ENCODE assay signal across 24 cellular contexts in genomic region chr4:100086766-100087431, GRCh38.
DNase-seq lines count a peak whose midpoint lies in the region; ATAC-seq and TF ChIP-seq lines count a peak whose summit lies in the region.
"Had no signal": no experiment of that assay in that cellular context is flagged by ENCODE, and none has a peak within 500 bp of the region (broad histone marks: within the 10 kb centered on the region; RNA-seq: fewer than 3 reads in every experiment).

No MANE protein-coding gene starts in this region.

- H3K27ac ChIP-seq in suprapubic skin (peak overlapping the region; percentile 59), RWPE1 (no peak overlapping the region), sigmoid colon (no peak overlapping the region)
- H3K27ac ChIP-seq: adrenal gland, cardiac muscle cell, pancreas had no signal

- H3K9me3 Mint-ChIP-seq in activated T-cell treated with anti-CD3 and anti-CD28 coated beads, Interleukin-2, amount 50 U/mL, for 72 hours = peaks cover 0 to 3% of the 10 kb centered on the region in 2 donors
- H3K9me3 Mint-ChIP-seq: naive thymus-derived CD8-positive, alpha-beta T cell had no signal

- no peak for DNase-seq in activated T-cell treated with anti-CD3 and anti-CD28 coated beads, Interleukin-2, amount 50 U/mL, for 72 hours
- DNase-seq in activated T-cell treated with anti-CD3 and anti-CD28 coated beads, Interleukin-2, amount 50 U/mL, for 48 hours = no peak
- DNase-seq in NT2/D1 (ENCODE audit: low read depth, low spot score) (peak; percentile 51), fibroblast of the aortic adventitia (ENCODE audit: low read depth) (peak; percentile 87), suprapubic skin (ENCODE audit: low spot score in 2 of 2) (no peak), RWPE1 (ENCODE audit: low spot score) (no peak), sigmoid colon (no peak)
- DNase-seq: 8988T; activated CD8-positive, alpha-beta memory T cell treated with anti-CD3 and anti-CD28 coated beads, Interleukin-2, amount 10 ng/mL, durations not matched to agents 7 days and 5 days; adrenal gland; C1 segment of cervical spinal cord; erythroblast; GF-D8; kidney glomerular epithelial cell; naive thymus-derived CD8-positive, alpha-beta T cell; NCI-H1048; NCI-H510A treated with DMSO at 0.1 percent for 48 hours; pancreas; stimulated activated CD4-positive, alpha-beta T cell treated with anti-CD3 and anti-CD28 coated beads, Interleukin-1b, Interleukin-23, amount 100 ng/mL, for 48 hours; stimulated activated naive CD4-positive, alpha-beta T cell treated with Interleukin-2 at 50 U/mL for 16 hours had no signal

- 52% methylated on average over 6 of the region's 6 CpGs for WGBS in suprapubic skin
- WGBS in sigmoid colon, 2 donors = 75 to 86% methylated on average over 6 of the region's 6 CpGs

- TF ChIP-seq EP300 in suprapubic skin (IDR thresholded peaks at IDR 0.05) = no peak
- TF ChIP-seq EP300 in sigmoid colon (IDR thresholded peaks at IDR 0.05) = no peak

- H3K27me3 Mint-ChIP-seq in activated T-cell treated with anti-CD3 and anti-CD28 coated beads, Interleukin-2, amount 50 U/mL, for 72 hours (ENCODE audit: low read depth) = peaks cover 8% of the 10 kb centered on the region
- H3K27me3 Mint-ChIP-seq: naive thymus-derived CD8-positive, alpha-beta T cell had no signal

- H3K36me3 ChIP-seq in NT2/D1 (ENCODE audit: insufficient read depth, insufficient read length, low read length) (no peaks in the 10 kb centered on the region), suprapubic skin (no peaks in the 10 kb centered on the region), sigmoid colon (no peaks in the 10 kb centered on the region)
- H3K36me3 ChIP-seq: adrenal gland, cardiac muscle cell, pancreas, upper lobe of left lung had no signal

- POLR2A ChIA-PET in RWPE1 (lab: Yijun Ruan, JAX; ENCODE audit: low non-redundant PET) = no interaction called here

- no peak overlapping the region for H3K4me3 Mint-ChIP-seq in activated T-cell treated with anti-CD3 and anti-CD28 coated beads, Interleukin-2, amount 50 U/mL, for 72 hours
- H3K4me3 Mint-ChIP-seq: activated CD8-positive, alpha-beta memory T cell treated with anti-CD3 and anti-CD28 coated beads, Interleukin-2, amount 10 ng/mL, durations not matched to agents 7 days and 5 days; naive thymus-derived CD8-positive, alpha-beta T cell had no signal

- CTCF ChIA-PET in RWPE1 (lab: Yijun Ruan, JAX) = no interaction called here

- no peak for TF ChIP-seq CTCF in fibroblast of the aortic adventitia (IDR thresholded peaks at IDR 0.05; ENCODE audit: insufficient read depth, low read length)
- no peak for TF ChIP-seq CTCF in suprapubic skin (IDR thresholded peaks at IDR 0.05)
- TF ChIP-seq CTCF in RWPE1 (conservative IDR thresholded peaks at IDR 0.05; ENCODE audit: low read depth) = no peak
- TF ChIP-seq CTCF in sigmoid colon (IDR thresholded peaks at IDR 0.05) = no peak

- intact Hi-C loops in sigmoid colon (cut with DNase I) = no loop called here

- peak overlapping the region; percentile 16 for H3K27ac Mint-ChIP-seq in activated T-cell treated with anti-CD3 and anti-CD28 coated beads, Interleukin-2, amount 50 U/mL, for 72 hours
- H3K27ac Mint-ChIP-seq: activated CD8-positive, alpha-beta memory T cell treated with anti-CD3 and anti-CD28 coated beads, Interleukin-2, amount 10 ng/mL, durations not matched to agents 7 days and 5 days had no signal

- H3K4me3 ChIP-seq in NT2/D1 (ENCODE audit: insufficient read length, low read depth) (no peak overlapping the region), fibroblast of the aortic adventitia (ENCODE audit: low read depth, low read length) (no peak overlapping the region), suprapubic skin (no peak overlapping the region), sigmoid colon (no peak overlapping the region)
- H3K4me3 ChIP-seq: adrenal gland, cardiac muscle cell, pancreas, upper lobe of left lung had no signal

- H3K4me1 ChIP-seq in NT2/D1 (ENCODE audit: insufficient read depth, insufficient read length) = no peaks in the 10 kb centered on the region
- peaks cover 4% of the 10 kb centered on the region for H3K4me1 ChIP-seq in suprapubic skin
- H3K4me1 ChIP-seq in sigmoid colon = no peaks in the 10 kb centered on the region
- H3K4me1 ChIP-seq: adrenal gland, pancreas had no signal

- H3K4me1 Mint-ChIP-seq in activated T-cell treated with anti-CD3 and anti-CD28 coated beads, Interleukin-2, amount 50 U/mL, for 72 hours (ENCODE audit: low read depth) = peaks cover 55% of the 10 kb centered on the region

- TF ChIP-seq POLR2A in suprapubic skin (IDR thresholded peaks at IDR 0.05) (no peak), sigmoid colon (IDR thresholded peaks at IDR 0.05) (no peak)

- peaks cover 31% of the 10 kb centered on the region for H3K9me3 ChIP-seq in NT2/D1 (ENCODE audit: insufficient read depth, low read length)
- H3K9me3 ChIP-seq in suprapubic skin = no peaks in the 10 kb centered on the region
- no peaks in the 10 kb centered on the region for H3K9me3 ChIP-seq in sigmoid colon
- H3K9me3 ChIP-seq: adrenal gland, pancreas, upper lobe of left lung had no signal

- peaks cover 6 to 7% of the 10 kb centered on the region in 2 donors for H3K36me3 Mint-ChIP-seq in activated T-cell treated with anti-CD3 and anti-CD28 coated beads, Interleukin-2, amount 50 U/mL, for 72 hours (ENCODE audit: insufficient read depth in 2 of 2)
- H3K36me3 Mint-ChIP-seq: naive thymus-derived CD8-positive, alpha-beta T cell had no signal

- no peak overlapping the region for H3K9ac ChIP-seq in NT2/D1 (ENCODE audit: insufficient read length, low read depth)

- no peaks in the 10 kb centered on the region for H3K27me3 ChIP-seq in NT2/D1 (ENCODE audit: insufficient read depth, insufficient read length)
- no peaks in the 10 kb centered on the region for H3K27me3 ChIP-seq in suprapubic skin
- H3K27me3 ChIP-seq in sigmoid colon = no peaks in the 10 kb centered on the region
- H3K27me3 ChIP-seq: adrenal gland, cardiac muscle cell, pancreas, upper lobe of left lung had no signal

- ATAC-seq in activated T-cell treated with anti-CD3 and anti-CD28 coated beads, Interleukin-2, amount 50 U/mL, for 72 hours (replicated peaks in 1 of 2) = no peak
- ATAC-seq in HG02981 (IDR thresholded peaks at IDR 0.05; ENCODE audit: unreplicated experiment) = no peak
- ATAC-seq: activated CD8-positive, alpha-beta memory T cell treated with anti-CD3 and anti-CD28 coated beads, Interleukin-2, amount 10 ng/mL, durations not matched to agents 7 days and 5 days; HCT116; naive thymus-derived CD8-positive, alpha-beta T cell had no signal

Comparison
In these comparisons a context has a peak if more than half of its experiments do, and no peak if none do; other contexts are left out.
1. DNase-seq: peak in NT2/D1 (single experiment) and fibroblast of the aortic adventitia (single experiment); none in activated T-cell treated with anti-CD3 and anti-CD28 coated beads, Interleukin-2, amount 50 U/mL, for 72 hours (0 of 2), activated T-cell treated with anti-CD3 and anti-CD28 coated beads, Interleukin-2, amount 50 U/mL, for 48 hours (0 of 2), suprapubic skin (0 of 2), RWPE1 (single experiment) and sigmoid colon (single experiment).